11 cellular contexts compared by ENCODE assay signal in genomic region chr2:127108090-127108523, GRCh38. TPM values are rescaled to one million over a fixed set of nuclear protein-coding genes. Genes with fewer than 3 reads are reported as not detected.
DNase-seq lines count a peak whose midpoint lies in the region; ATAC-seq and TF ChIP-seq lines count a peak whose summit lies in the region.
"Had no signal": no experiment of that assay in that cellular context is flagged by ENCODE, and none has a peak within 500 bp of the region (broad histone marks: within the 10 kb centered on the region; RNA-seq: fewer than 3 reads in every experiment).

No MANE protein-coding gene starts in this region.

- peaks cover 22 to 34% of the 10 kb centered on the region in 2 donors for H3K4me1 ChIP-seq in gastrocnemius medialis
- peaks cover 11 to 17% of the 10 kb centered on the region in 2 experiments for H3K4me1 ChIP-seq in trophoblast cell (ENCODE audit: control insufficient read depth in 1 of 2, insufficient read depth in 2 of 2, low read length in 2 of 2)

- peak overlapping the region; percentile 73 for H3K4me3 Mint-ChIP-seq in activated CD8-positive, alpha-beta T cell treated with anti-CD3 and anti-CD28 coated beads for 36 hours

- no peak for ATAC-seq in activated CD8-positive, alpha-beta T cell treated with anti-CD3 and anti-CD28 coated beads for 36 hours
- ATAC-seq in gastrocnemius medialis = no peak
- ATAC-seq in HG03342 (IDR thresholded peaks at IDR 0.05; ENCODE audit: unreplicated experiment) = no peak

- H3K4me3 ChIP-seq in H7 (ENCODE audit: insufficient read depth, low read depth, low read length) (no peak overlapping the region), iPS-18c (ENCODE audit: insufficient read depth, low read depth, low read length) (peak overlapping the region; percentile 75), gastrocnemius medialis (peak overlapping the region in 3 of 4 donors; percentile 81 to 95 (median 86)), trophoblast cell (ENCODE audit: low read depth, low read length) (no peak overlapping the region)

- CTCF ChIA-PET in activated CD8-positive, alpha-beta T cell treated with anti-CD3 and anti-CD28 coated beads for 36 hours (lab: Charles Lee) = no interaction called here

- DNase-seq in H7 (peak; percentile 19), gastrocnemius medialis (no peak), NCI-H2081 (lab: John Stamatoyannopoulos, UW) (no peak), NCI-H524 treated with DMSO at 0.1 percent for 48 hours (lab: John Stamatoyannopoulos, UW) (no peak), trophoblast cell (no peak)
- no peak for DNase-seq in activated CD8-positive, alpha-beta T cell treated with anti-CD3 and anti-CD28 coated beads for 36 hours
- DNase-seq: NCI-H2171; stimulated activated naive B cell treated with anti-CD40 and anti-IgM and Interleukin-4, amounts not matched to agents 10 μg/mL and 1 μg/mL and 100 μg/mL, for 72 hours had no signal

- no peak for TF ChIP-seq POLR2A in gastrocnemius medialis (IDR thresholded peaks at IDR 0.05)

- H3K14ac ChIP-seq in trophoblast cell (ENCODE audit: low read length) = no peak overlapping the region

- H3K36me3 Mint-ChIP-seq in activated CD8-positive, alpha-beta T cell treated with anti-CD3 and anti-CD28 coated beads for 36 hours (ENCODE audit: low read depth) = no peaks in the 10 kb centered on the region
- H3K36me3 Mint-ChIP-seq: stimulated activated naive B cell treated with anti-CD40 and anti-IgM and Interleukin-4, amounts not matched to agents 10 μg/mL and 1 μg/mL and 100 μg/mL, for 72 hours had no signal

- peaks cover 8% of the 10 kb centered on the region for H3K27me3 Mint-ChIP-seq in activated CD8-positive, alpha-beta T cell treated with anti-CD3 and anti-CD28 coated beads for 36 hours

- H3K23ac ChIP-seq in trophoblast cell (ENCODE audit: low read length) = no peak overlapping the region

- intact Hi-C loops in activated CD8-positive, alpha-beta T cell treated with anti-CD3 and anti-CD28 coated beads for 36 hours (cut with micrococcal nuclease) = no loop called here
- intact Hi-C loops in gastrocnemius medialis (cut with DNase I; ENCODE audit: low total_unique reads) = loop anchor here (1.0 to 5.0 kb wide), 2 partner anchors 35 to 919 kb away; partner anchors contain the start of gene SAP130

- H3K4ac ChIP-seq in trophoblast cell (ENCODE audit: low read depth, low read length) = no peak overlapping the region

- no peak overlapping the region for H4K12ac ChIP-seq in trophoblast cell (ENCODE audit: low read depth, low read length)

- H2BK12ac ChIP-seq in trophoblast cell (ENCODE audit: low read length) = no peak overlapping the region

- H3K9ac ChIP-seq in trophoblast cell (ENCODE audit: low read length) = no peak overlapping the region

- H2AK5ac ChIP-seq in trophoblast cell (ENCODE audit: low read length) = no peak overlapping the region

- H3K9me3 ChIP-seq in iPS-18c (ENCODE audit: control insufficient read depth, insufficient read depth, low read length) = peaks cover 2% of the 10 kb centered on the region
- H3K9me3 ChIP-seq in gastrocnemius medialis = no peaks in the 10 kb centered on the region
- H3K9me3 ChIP-seq in trophoblast cell (ENCODE audit: insufficient read depth, low read depth, low read length) = peaks cover 2% of the 10 kb centered on the region
- H3K9me3 ChIP-seq: neutrophil had no signal

- H3K9me3 Mint-ChIP-seq in activated CD8-positive, alpha-beta T cell treated with anti-CD3 and anti-CD28 coated beads for 36 hours = no peaks in the 10 kb centered on the region
- H3K9me3 Mint-ChIP-seq: stimulated activated naive B cell treated with anti-CD40 and anti-IgM and Interleukin-4, amounts not matched to agents 10 μg/mL and 1 μg/mL and 100 μg/mL, for 72 hours had no signal

- in situ Hi-C loops in gastrocnemius medialis (cut with MboI; ENCODE audit: low sequenced_read_pairs in 4 of 4) = no loop called here

- no peaks in the 10 kb centered on the region for H3K36me3 ChIP-seq in H7 (replicated peaks; ENCODE audit: control insufficient read depth, insufficient read depth, low read length)
- H3K36me3 ChIP-seq in gastrocnemius medialis = no peaks in the 10 kb centered on the region
- H3K36me3 ChIP-seq in trophoblast cell (ENCODE audit: control insufficient read depth in 1 of 2, insufficient read depth in 2 of 2, low read length in 2 of 2) = no peaks in the 10 kb centered on the region
- H3K36me3 ChIP-seq: neutrophil had no signal

- peaks cover 16% of the 10 kb centered on the region for H3K27me3 ChIP-seq in H7 (ENCODE audit: control insufficient read depth, insufficient read depth, low read length)
- H3K27me3 ChIP-seq in gastrocnemius medialis = no peaks in the 10 kb centered on the region
- H3K27me3 ChIP-seq in trophoblast cell (ENCODE audit: insufficient read depth, low read length) = no peaks in the 10 kb centered on the region

- H3K27ac ChIP-seq in gastrocnemius medialis (peak overlapping the region; percentile 97 to 100 (median 100)), trophoblast cell (ENCODE audit: low read depth, low read length) (no peak overlapping the region)
- H3K27ac ChIP-seq: neutrophil had no signal

- no peak overlapping the region for H4K8ac ChIP-seq in trophoblast cell (ENCODE audit: low read depth, low read length)

- no peak overlapping the region for H3K18ac ChIP-seq in trophoblast cell (ENCODE audit: low read length)

- no peak for TF ChIP-seq CTCF in activated CD8-positive, alpha-beta T cell treated with anti-CD3 and anti-CD28 coated beads for 36 hours (IDR thresholded peaks at IDR 0.05)
- TF ChIP-seq CTCF in gastrocnemius medialis (IDR thresholded peaks at IDR 0.05 in 4 of 5, conservative IDR thresholded peaks at IDR 0.05 in 1 of 5) = no peak

- no peak overlapping the region for H2BK5ac ChIP-seq in trophoblast cell (ENCODE audit: low read depth, low read length, poor library complexity)

- POLR2A ChIA-PET in activated CD8-positive, alpha-beta T cell treated with anti-CD3 and anti-CD28 coated beads for 36 hours (lab: Charles Lee) = no interaction called here

- H3K4me2 ChIP-seq in trophoblast cell (ENCODE audit: low read length) = no peak overlapping the region

- H3K79me2 ChIP-seq in trophoblast cell (ENCODE audit: control insufficient read depth, insufficient read depth, low read length, poor library complexity) = peaks cover 3% of the 10 kb centered on the region

- no peak overlapping the region for H3K27ac Mint-ChIP-seq in activated CD8-positive, alpha-beta T cell treated with anti-CD3 and anti-CD28 coated beads for 36 hours

- H3K79me1 ChIP-seq in trophoblast cell (ENCODE audit: low read length) = peaks cover 8% of the 10 kb centered on the region

- H4K91ac ChIP-seq in trophoblast cell (ENCODE audit: low read depth, low read length) = no peak overlapping the region

- H3K4me1 Mint-ChIP-seq in activated CD8-positive, alpha-beta T cell treated with anti-CD3 and anti-CD28 coated beads for 36 hours (ENCODE audit: low read depth) = peaks cover 5% of the 10 kb centered on the region

- no CpG with 5 or more reads among the region's 11 CpGs for WGBS in trophoblast cell (ENCODE audit: extremely low coverage, insufficient coverage, insufficient read length)

- H2AFZ ChIP-seq in trophoblast cell (ENCODE audit: insufficient read depth, low read length, poor library complexity) = no peak overlapping the region

- no peak overlapping the region for H2BK120ac ChIP-seq in trophoblast cell (ENCODE audit: insufficient read depth, low read length, poor library complexity)

RNA-seq across cellular contexts. Expression of gene BIN1, which starts 1.2 kb away (rescaled TPM):
- total RNA-seq in H7 (2014; rRNA removed; shearing (Covaris generic)) = 26.0 and 31.6 TPM in 2 replicates
- 100 to 1,000 TPM in 1 of 2 experiments, 10 to 100 TPM in 1; 95.2 to 102 TPM for total RNA-seq in activated CD8-positive, alpha-beta T cell treated with anti-CD3 and anti-CD28 coated beads for 36 hours
- total RNA-seq in gastrocnemius medialis = 1,000 to 10,000 TPM; 1,150 to 2,167 (median 1,736) TPM
- 6.7 and 7.6 TPM in 2 replicates for polyA plus RNA-seq in trophoblast cell (2013)

Comparison
In these comparisons a context has a peak if more than half of its experiments do, and no peak if none do; other contexts are left out.
1. H3K4me3 ChIP-seq: peak in iPS-18c (single experiment) and gastrocnemius medialis (3 of 4); none in H7 (single experiment) and trophoblast cell (single experiment).
2. RNA of gene BIN1, which starts 1.2 kb away (total RNA-seq): 1,150 to 2,167 TPM in gastrocnemius medialis; 95.2 to 102 TPM in activated CD8-positive, alpha-beta T cell treated with anti-CD3 and anti-CD28 coated beads for 36 hours and 26.0 to 31.6 TPM in H7; every median in the first group is over 10 times any median in the second.